33 cellular contexts compared by ENCODE assay signal in the genomic region with DNA sequence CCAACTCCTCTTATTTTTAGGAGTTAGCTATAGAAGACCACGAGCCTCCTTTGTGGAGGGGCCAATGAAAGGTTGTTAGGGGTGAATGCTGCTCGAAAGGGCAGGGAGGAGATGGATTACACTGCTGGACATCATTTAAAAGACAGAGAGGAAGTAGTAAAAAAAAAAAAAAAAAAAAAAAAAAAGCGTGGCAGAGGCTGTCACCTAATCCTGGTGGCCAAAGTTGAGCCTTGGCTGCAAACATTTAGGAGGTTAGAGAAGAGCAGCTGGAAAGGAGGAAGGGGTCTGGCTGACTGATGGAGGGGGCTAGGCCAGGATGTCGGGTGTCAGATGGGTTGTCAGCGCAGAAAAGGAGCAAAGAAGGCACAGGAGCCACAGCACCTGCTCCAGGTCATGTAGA.
"Had no signal": no experiment of that assay in that cellular context is flagged by ENCODE, and none has a peak within 500 bp of the region (broad histone marks: within the 10 kb centered on the region; RNA-seq: fewer than 3 reads in every experiment).

No MANE protein-coding gene starts in this region.

- H3K4me1 ChIP-seq: esophagus squamous epithelium, parathyroid adenoma, prostate gland, right atrium auricular region, suprapubic skin, upper lobe of right lung, uterus had no signal

- H3K27ac ChIP-seq: coronary artery, esophagus squamous epithelium, neural progenitor cell, parathyroid adenoma, prostate gland, right atrium auricular region, suprapubic skin, transverse colon, upper lobe of right lung, uterus had no signal

- H3K79me2 ChIP-seq: parathyroid adenoma had no signal

- H3K36me3 ChIP-seq: esophagus squamous epithelium, neural progenitor cell, prostate gland, right atrium auricular region, suprapubic skin, transverse colon, upper lobe of right lung, uterus had no signal

- H3K4me2 ChIP-seq: neural progenitor cell, smooth muscle cell had no signal

- FAIRE-seq: endometrium had no signal

- H2AFZ ChIP-seq: neural progenitor cell, parathyroid adenoma had no signal

- H3K4me3 ChIP-seq: coronary artery, esophagus squamous epithelium, mucosa of descending colon, neural progenitor cell, prostate gland, right atrium auricular region, smooth muscle cell, suprapubic skin, transverse colon, upper lobe of right lung, uterus had no signal

- H3K9ac ChIP-seq: neural progenitor cell, parathyroid adenoma had no signal

- H3K27me3 ChIP-seq: esophagus squamous epithelium, neural progenitor cell, right atrium auricular region, suprapubic skin, transverse colon, upper lobe of right lung, uterus had no signal

- H3K9me3 ChIP-seq: esophagus squamous epithelium, mucosa of descending colon, prostate gland, right atrium auricular region, suprapubic skin, transverse colon, upper lobe of right lung, uterus had no signal

- ATAC-seq: effector memory CD8-positive, alpha-beta T cell; left colon; left ventricle myocardium superior; mucosa of descending colon; natural killer cell treated with Interleukin-12 subunit alpha and Interleukin-12 subunit beta and Interleukin-15 and Interleukin-18, amount 100 ng/mL, for 72 hours; sciatic nerve; stimulated activated naive CD8-positive, alpha-beta T cell treated with anti-CD3 and anti-CD28 coated beads, Interleukin-15, amount 100 ng/mL, for 72 hours; upper lobe of right lung had no signal

- DNase-seq: dermis blood vessel endothelial cell; effector memory CD8-positive, alpha-beta T cell; erythroblast; esophagus squamous epithelium; foreskin melanocyte; hypothalamus; immature natural killer cell; islet precursor cell; kidney glomerular epithelial cell; left colon; left ventricle myocardium superior; mesenchymal stem cell; mucosa of descending colon; naive B cell; stimulated activated CD4-positive, alpha-beta T cell treated with anti-CD3 and anti-CD28 coated beads, Interleukin-12 subunit alpha, Interleukin-12 subunit beta, amount 100 ng/mL, for 4 hours; stimulated activated CD4-positive, alpha-beta T cell treated with anti-CD3 and anti-CD28 coated beads, Interleukin-1b, Interleukin-23, amount 100 ng/mL, for 48 hours; stimulated activated CD4-positive, alpha-beta T cell treated with anti-CD3 and anti-CD28 coated beads, Interleukin-4, amount 100 ng/mL, for 1 hour; stimulated activated CD8-positive, alpha-beta memory T cell treated with anti-CD3 and anti-CD28 coated beads, Interleukin-4, amount 100 ng/mL, for 48 hours; stimulated activated naive CD4-positive, alpha-beta T cell; stimulated activated naive CD8-positive, alpha-beta T cell treated with anti-CD3 and anti-CD28 coated beads, Interleukin-15, amount 100 ng/mL, for 72 hours; transverse colon; upper lobe of right lung; uterus had no signal
